Comparison of ENCODE assay signal across 19 cellular contexts in the genomic region with DNA sequence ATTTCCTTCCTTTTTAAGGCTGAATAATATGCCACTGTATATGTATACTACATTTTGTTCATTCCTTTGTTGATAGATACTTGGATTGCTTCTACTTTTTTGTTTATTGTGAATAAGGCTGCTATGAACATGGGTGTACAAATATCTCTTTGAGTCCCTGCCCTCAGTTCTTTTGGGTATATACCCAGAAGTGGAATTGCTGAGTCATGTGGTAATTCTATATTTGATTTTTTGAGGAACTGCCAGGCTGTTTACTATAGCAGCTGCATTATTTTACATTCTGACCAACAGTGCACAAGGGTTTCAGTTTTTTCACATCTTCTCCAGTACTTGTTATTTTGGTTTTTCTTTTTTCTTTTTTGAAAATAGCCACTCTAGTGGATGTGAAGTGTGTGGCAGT. TPM values are rescaled to one million over a fixed set of nuclear protein-coding genes. Genes with fewer than 3 reads are reported as not detected.
DNase-seq lines count a peak whose midpoint lies in the region; ATAC-seq and TF ChIP-seq lines count a peak whose summit lies in the region.
"Had no signal": no experiment of that assay in that cellular context is flagged by ENCODE, and none has a peak within 500 bp of the region (broad histone marks: within the 10 kb centered on the region; RNA-seq: fewer than 3 reads in every experiment).

No MANE protein-coding gene starts in this region.

- CTCF ChIA-PET in WTC11 (lab: Charles Lee) = no interaction called here

- peaks cover 84% of the 10 kb centered on the region for H3K79me2 ChIP-seq in Karpas-422 (ENCODE audit: low read length)

- H3K27me3 Mint-ChIP-seq in CD14-positive monocyte (ENCODE audit: low read depth in 3 of 3) (peaks cover 0 to 2% (median 0%) of the 10 kb centered on the region in 3 donors), WTC11 (ENCODE audit: low read depth) (no peaks in the 10 kb centered on the region)
- H3K27me3 Mint-ChIP-seq: activated CD8-positive, alpha-beta T cell treated with anti-CD3 and anti-CD28 coated beads for 36 hours; memory B cell; type B pancreatic cell had no signal

- DNase-seq in CD14-positive monocyte (ENCODE audit: low spot score) = no peak
- DNase-seq in Karpas-422 = no peak
- peak; percentile 17 for DNase-seq in RPMI7951 (ENCODE audit: low read depth)
- peak; percentile 24 for DNase-seq in fibroblast of peridontal ligament (ENCODE audit: extremely low read depth)
- DNase-seq in WTC11 (ENCODE audit: low spot score) = no peak
- no peak for DNase-seq in ACHN
- DNase-seq in NCI-H1930 (lab: John Stamatoyannopoulos, UW) = no peak
- no peak for DNase-seq in NCI-H1436 treated with DMSO at 0.1 percent for 48 hours (lab: John Stamatoyannopoulos, UW)
- DNase-seq: activated CD8-positive, alpha-beta T cell treated with anti-CD3 and anti-CD28 coated beads for 36 hours; activated effector memory CD4-positive, alpha-beta T cell treated with Interleukin-2 at 50 U/mL for 16 hours; cerebellar nuclear complex; GDM1; H7; head of caudate nucleus; NCI-H510A treated with DMSO at 0.1 percent for 48 hours; T-helper 9 cell had no signal

- H3K36me3 Mint-ChIP-seq in CD14-positive monocyte = peaks cover 3 to 11% of the 10 kb centered on the region in 2 donors
- H3K36me3 Mint-ChIP-seq in WTC11 = no peaks in the 10 kb centered on the region

- no peak overlapping the region for H3K9ac ChIP-seq in Karpas-422 (ENCODE audit: low read length)

- no peak overlapping the region for H3K27ac ChIP-seq in Karpas-422 (ENCODE audit: low read length)
- H3K27ac ChIP-seq: RWPE1 had no signal

- H3K9me3 Mint-ChIP-seq in CD14-positive monocyte = peaks cover 0 to 2% (median 0%) of the 10 kb centered on the region in 7 donors
- no peaks in the 10 kb centered on the region for H3K9me3 Mint-ChIP-seq in WTC11
- H3K9me3 Mint-ChIP-seq: activated CD8-positive, alpha-beta T cell treated with anti-CD3 and anti-CD28 coated beads for 36 hours; type B pancreatic cell had no signal

- no peak overlapping the region for H3K4me3 ChIP-seq in Karpas-422 (ENCODE audit: low read length)

- H3K4me1 Mint-ChIP-seq in CD14-positive monocyte (peaks cover 48% of the 10 kb centered on the region), WTC11 (peaks cover 37% of the 10 kb centered on the region)

- POLR2A ChIA-PET in WTC11 (lab: Charles Lee) = no interaction called here

- peak overlapping the region in 6 of 7 donors; percentile 11 to 89 (median 72) for H3K27ac Mint-ChIP-seq in CD14-positive monocyte
- no peak overlapping the region for H3K27ac Mint-ChIP-seq in WTC11
- H3K27ac Mint-ChIP-seq: activated CD8-positive, alpha-beta T cell treated with anti-CD3 and anti-CD28 coated beads for 36 hours; memory B cell; type B pancreatic cell had no signal

- H3K27me3 ChIP-seq in Karpas-422 (ENCODE audit: low read length) = no peaks in the 10 kb centered on the region

- TF ChIP-seq CTCF in CD14-positive monocyte (IDR thresholded peaks at IDR 0.05) (no peak), WTC11 (IDR thresholded peaks at IDR 0.05) (no peak)

- peaks cover 31% of the 10 kb centered on the region for H3K4me1 ChIP-seq in Karpas-422 (ENCODE audit: low read length)

- H3K4me2 ChIP-seq in Karpas-422 (ENCODE audit: low read depth, low read length, poor library complexity, severe bottlenecking) = peak overlapping the region; percentile 23

- H3K9me2 ChIP-seq in Karpas-422 (replicated peaks; ENCODE audit: insufficient read depth, low read length) = no peaks in the 10 kb centered on the region

- ATAC-seq in WTC11 = no peak
- ATAC-seq: activated CD8-positive, alpha-beta T cell treated with anti-CD3 and anti-CD28 coated beads for 36 hours had no signal

- peaks cover 10% of the 10 kb centered on the region; the same call in 1 of the 2 replicates for H4K20me1 ChIP-seq in Karpas-422 (ENCODE audit: insufficient read depth, low read depth, low read length)

- in situ Hi-C loops in ACHN (cut with HindIII; ENCODE audit: low pct_ligation_motif_present, low pct_unique_long_range_greater_than_20kb, low sequenced_read_pairs) = no loop called here

- no peak overlapping the region for H2AFZ ChIP-seq in Karpas-422 (ENCODE audit: low read length)

- H3K4me3 Mint-ChIP-seq in CD14-positive monocyte (no peak overlapping the region), WTC11 (no peak overlapping the region)
- H3K4me3 Mint-ChIP-seq: activated CD8-positive, alpha-beta T cell treated with anti-CD3 and anti-CD28 coated beads for 36 hours; memory B cell; type B pancreatic cell had no signal

- no peaks in the 10 kb centered on the region for H3K9me3 ChIP-seq in Karpas-422 (ENCODE audit: low read length)

- no peaks in the 10 kb centered on the region for H3K36me3 ChIP-seq in Karpas-422 (ENCODE audit: insufficient read depth, low read length)

- intact Hi-C loops in CD14-positive monocyte (cut with micrococcal nuclease) = no loop called here

TF ChIP-seq in WTC11, 78 proteins besides CTCF, POLR2A, EP300 and RAD21:
- no peak for TF ChIP-seq ZNF219 (CRISPR knock-in tag; IDR thresholded peaks at IDR 0.05; ENCODE audit: borderline replicate concordance)
- no peak for TF ChIP-seq TEAD1 (CRISPR knock-in tag; IDR thresholded peaks at IDR 0.05)
- TF ChIP-seq AFF4 (CRISPR knock-in tag; IDR thresholded peaks at IDR 0.05; ENCODE audit: borderline replicate concordance) = no peak
- no peak for TF ChIP-seq GTF2I (CRISPR knock-in tag; conservative IDR thresholded peaks at IDR 0.05)
- TF ChIP-seq ATF3 (CRISPR knock-in tag; conservative IDR thresholded peaks at IDR 0.05) = no peak
- no peak for TF ChIP-seq ZNF121 (CRISPR knock-in tag; IDR thresholded peaks at IDR 0.05)

RNA-seq across cellular contexts. Expression of gene CDS2, which starts 34.1 kb away (rescaled TPM):
- 10 to 100 TPM; 54.4 to 62.6 TPM for polyA plus RNA-seq in CD14-positive monocyte
- 12.5 and 26.8 TPM in 2 replicates for total RNA-seq in Karpas-422 (2014; rRNA removed; shearing (Covaris generic); ENCODE audit: low replicate concordance)
- total RNA-seq in RPMI7951 (2014; rRNA removed; shearing (Covaris generic)) = 26.2 and 29.2 TPM in 2 replicates
- total RNA-seq in WTC11 (2021) = 49.1 to 56.6 TPM (median 54.9 TPM) in 3 replicates

RNA-seq across cellular contexts. Expression of gene PCNA, which starts 41.1 kb away (rescaled TPM):
- 10 to 100 TPM; 27.9 to 35.0 TPM for polyA plus RNA-seq in CD14-positive monocyte
- total RNA-seq in Karpas-422 (2014; rRNA removed; shearing (Covaris generic); ENCODE audit: low replicate concordance) = 99.1 and 185 TPM in 2 replicates
- total RNA-seq in RPMI7951 (2014; rRNA removed; shearing (Covaris generic)) = 755 and 819 TPM in 2 replicates
- total RNA-seq in WTC11 (2021) = 239 to 262 TPM (median 240 TPM) in 3 replicates

RNA-seq across cellular contexts. Expression of gene TMEM230, which starts 48.0 kb away (rescaled TPM):
- 100 to 1,000 TPM; 163 to 231 TPM for polyA plus RNA-seq in CD14-positive monocyte
- total RNA-seq in Karpas-422 (2014; rRNA removed; shearing (Covaris generic); ENCODE audit: low replicate concordance) = 124 and 228 TPM in 2 replicates
- 408 and 435 TPM in 2 replicates for total RNA-seq in RPMI7951 (2014; rRNA removed; shearing (Covaris generic))
- total RNA-seq in WTC11 (2021) = 72.7 to 78.4 TPM (median 73.9 TPM) in 3 replicates

Comparison
In these comparisons a context has a peak if more than half of its experiments do, and no peak if none do; other contexts are left out.
1. DNase-seq: peak in RPMI7951 (single experiment) and fibroblast of peridontal ligament (single experiment); none in CD14-positive monocyte (single experiment), Karpas-422 (single experiment), WTC11 (single experiment), ACHN (single experiment), NCI-H1930 (0 of 2) and NCI-H1436 treated with DMSO at 0.1 percent for 48 hours (single experiment).